Comparison of ENCODE assay signal across 27 cellular contexts in the genomic region with DNA sequence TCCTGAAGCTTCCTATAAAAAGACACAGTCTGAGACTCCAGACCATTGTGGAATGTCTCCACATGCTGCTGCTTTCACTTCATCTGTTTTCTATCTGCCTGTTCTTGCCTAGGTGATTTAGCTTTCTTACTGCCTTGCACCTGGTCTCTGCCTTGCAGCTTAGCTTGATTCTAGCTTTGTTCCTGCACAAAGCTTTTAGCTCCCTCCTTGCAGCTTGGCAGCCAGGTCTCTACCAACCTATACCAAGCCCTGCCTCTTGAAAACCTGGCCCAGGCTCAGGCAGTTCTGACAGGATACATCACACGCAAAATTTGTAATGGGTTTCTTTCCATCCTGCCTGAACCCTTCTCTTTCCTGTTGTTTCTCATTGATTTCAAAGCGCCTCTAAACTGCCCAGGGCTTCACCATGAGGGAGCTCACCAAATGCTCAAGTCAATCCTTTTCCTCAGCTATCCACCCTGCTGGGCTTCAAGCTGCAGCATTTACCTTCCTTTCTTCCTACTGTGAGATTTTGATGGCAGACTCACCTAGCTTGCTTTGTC.
DNase-seq lines count a peak whose midpoint lies in the region; ATAC-seq and TF ChIP-seq lines count a peak whose summit lies in the region.
"Had no signal": no experiment of that assay in that cellular context is flagged by ENCODE, and none has a peak within 500 bp of the region (broad histone marks: within the 10 kb centered on the region; RNA-seq: fewer than 3 reads in every experiment).

No MANE protein-coding gene starts in this region.

- H3K36me3 ChIP-seq in NT2/D1 (ENCODE audit: insufficient read depth, insufficient read length, low read length) (no peaks in the 10 kb centered on the region), smooth muscle cell (ENCODE audit: low read depth) (no peaks in the 10 kb centered on the region)
- H3K36me3 ChIP-seq: heart right ventricle, pancreas, right lobe of liver, stomach, tibial nerve had no signal

- H3K4me1 ChIP-seq in NT2/D1 (ENCODE audit: insufficient read depth, insufficient read length) (no peaks in the 10 kb centered on the region), smooth muscle cell (ENCODE audit: low read depth) (peaks cover 11% of the 10 kb centered on the region)
- H3K4me1 ChIP-seq: body of pancreas, heart right ventricle, pancreas, right lobe of liver, stomach, tibial nerve had no signal

- no peak for TF ChIP-seq CTCF in smooth muscle cell (IDR thresholded peaks at IDR 0.05; ENCODE audit: borderline replicate concordance, insufficient read depth, poor library complexity, severe bottlenecking)

- H3K4me3 ChIP-seq in NT2/D1 (ENCODE audit: insufficient read length, low read depth), result no peak overlapping the region
- no peak overlapping the region for H3K4me3 ChIP-seq in smooth muscle cell
- H3K4me3 ChIP-seq: body of pancreas, heart right ventricle, pancreas, right lobe of liver, stomach, tibial nerve had no signal

- H3K9ac ChIP-seq in NT2/D1 (ENCODE audit: insufficient read length, low read depth) (no peak overlapping the region), smooth muscle cell (ENCODE audit: low read depth) (no peak overlapping the region)

- WGBS in smooth muscle cell (ENCODE audit: low lambda C conversion rate), result 62% methylated on average over 2 of the region's 2 CpGs

- ATAC-seq in GM19328 (IDR thresholded peaks at IDR 0.05; ENCODE audit: unreplicated experiment), result no peak
- ATAC-seq: activated T-cell treated with anti-CD3 and anti-CD28 coated beads, Interleukin-2, amount 50 U/mL, for 4 hours; body of pancreas; heart right ventricle; natural killer cell; pancreas; right lobe of liver; T-helper 17 cell had no signal

- no peaks in the 10 kb centered on the region for H3F3A ChIP-seq in smooth muscle cell (ENCODE audit: low read depth)

- H3K9me3 ChIP-seq in NT2/D1 (ENCODE audit: insufficient read depth, low read length) (no peaks in the 10 kb centered on the region; the same call in 1 of the 2 replicates), smooth muscle cell (replicated peaks; ENCODE audit: low read depth) (no peaks in the 10 kb centered on the region)
- H3K9me3 ChIP-seq: body of pancreas, heart right ventricle, pancreas, right lobe of liver, tibial nerve had no signal

- H3K79me2 ChIP-seq in smooth muscle cell (ENCODE audit: low read depth), result no peaks in the 10 kb centered on the region

- no peak overlapping the region for H3K4me2 ChIP-seq in smooth muscle cell

- DNase-seq in NCI-H2171 treated with DMSO at 0.1 percent for 48 hours (lab: John Stamatoyannopoulos, UW) (peak; percentile 27), NCI-H2171 (lab: John Stamatoyannopoulos, UW) (no peak), NT2/D1 (ENCODE audit: low read depth, low spot score) (peak; percentile 27), iPS-NIHi11 (ENCODE audit: low spot score) (peak; percentile 23), smooth muscle cell (lab: John Stamatoyannopoulos, UW; ENCODE audit: unreplicated experiment) (no peak)
- no peak for DNase-seq in stimulated activated naive CD4-positive, alpha-beta T cell treated with Interleukin-2 at 50 U/mL for 16 hours (lab: John Stamatoyannopoulos, UW)
- no peak for DNase-seq in effector CD8-positive, alpha-beta T cell (lab: John Stamatoyannopoulos, UW)
- DNase-seq: activated T-cell treated with anti-CD3 and anti-CD28 coated beads, Interleukin-2, amount 50 U/mL, for 4 hours; AML-193; body of pancreas; CD4-positive, alpha-beta memory T cell; DMS 273 treated with DMSO at 0.1 percent for 48 hours; effector memory CD4-positive, alpha-beta T cell; foreskin fibroblast; GDM1; heart right ventricle; midbrain; natural killer cell; NCI-H2029; NCI-H524 treated with DMSO at 0.1 percent for 48 hours; pancreas; right lobe of liver; RPMI8226; stomach; T-helper 17 cell had no signal

- peak overlapping the region; percentile 47 for H2AFZ ChIP-seq in smooth muscle cell (ENCODE audit: low read depth)

- H3K27ac ChIP-seq in smooth muscle cell (ENCODE audit: low read depth), result no peak overlapping the region
- H3K27ac ChIP-seq: body of pancreas, heart right ventricle, pancreas, right lobe of liver, stomach, tibial nerve had no signal

- H3K27me3 ChIP-seq in NT2/D1 (ENCODE audit: insufficient read depth, insufficient read length), result no peaks in the 10 kb centered on the region
- H3K27me3 ChIP-seq in smooth muscle cell (ENCODE audit: low read depth), result no peaks in the 10 kb centered on the region
- H3K27me3 ChIP-seq: body of pancreas, heart right ventricle, pancreas, right lobe of liver, stomach, tibial nerve had no signal

- no peaks in the 10 kb centered on the region for H4K20me1 ChIP-seq in smooth muscle cell (ENCODE audit: low read depth)

Comparison
In these comparisons a context has a peak if more than half of its experiments do, and no peak if none do; other contexts are left out.
1. DNase-seq: peak in NCI-H2171 treated with DMSO at 0.1 percent for 48 hours (single experiment), NT2/D1 (single experiment) and iPS-NIHi11 (single experiment); none in NCI-H2171 (single experiment), smooth muscle cell (single experiment), stimulated activated naive CD4-positive, alpha-beta T cell treated with Interleukin-2 at 50 U/mL for 16 hours (single experiment) and effector CD8-positive, alpha-beta T cell (single experiment).